In the genomic region with DNA sequence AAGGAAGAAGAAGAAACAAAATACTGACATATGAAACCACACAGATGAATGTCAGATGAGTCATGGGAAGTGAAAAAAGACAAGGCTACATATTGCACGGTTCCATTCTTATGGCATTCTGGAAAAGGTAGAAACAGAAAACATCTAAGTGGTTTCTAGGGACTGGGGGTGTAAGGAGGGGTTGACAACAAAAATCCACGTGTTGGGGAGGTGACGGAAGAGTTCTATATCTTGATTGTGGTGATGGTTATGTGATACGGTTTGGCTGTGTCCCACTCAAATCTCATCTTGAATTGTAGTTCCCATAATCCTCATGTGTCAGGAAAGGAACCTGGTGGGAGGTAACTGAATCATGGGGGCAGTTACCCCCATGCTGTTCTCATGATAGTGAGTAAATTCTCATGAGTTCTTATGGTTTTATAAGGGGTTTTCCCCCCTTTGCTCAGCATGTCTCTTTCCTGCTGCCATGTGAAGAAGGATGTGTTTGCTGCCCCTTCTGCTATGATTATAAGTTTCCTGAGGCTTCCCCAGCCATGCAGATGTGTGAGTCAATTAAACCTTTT, we compare ENCODE assay signal across 9 cellular contexts. TPM values are rescaled to one million over a fixed set of nuclear protein-coding genes. Genes with fewer than 3 reads are reported as not detected.
DNase-seq lines count a peak whose midpoint lies in the region; ATAC-seq and TF ChIP-seq lines count a peak whose summit lies in the region.
"Had no signal": no experiment of that assay in that cellular context is flagged by ENCODE, and none has a peak within 500 bp of the region (broad histone marks: within the 10 kb centered on the region; RNA-seq: fewer than 3 reads in every experiment).

No MANE protein-coding gene starts in this region.

- TF ChIP-seq CTCF in GM23338 (conservative IDR thresholded peaks at IDR 0.05; ENCODE audit: low read depth in 2 of 2), result no peak

- POLR2A ChIA-PET in naive thymus-derived CD8-positive, alpha-beta T cell (lab: Charles Lee), result no interaction called here

- no peaks in the 10 kb centered on the region for H3K4me1 ChIP-seq in GM23338 (ENCODE audit: insufficient read depth)

- ATAC-seq in GM19397 (IDR thresholded peaks at IDR 0.05; ENCODE audit: unreplicated experiment) (no peak), GM23338 (no peak)
- no peak for ATAC-seq in naive thymus-derived CD8-positive, alpha-beta T cell

- no peak overlapping the region for H3K4me2 ChIP-seq in GM23338

- H3K9me2 ChIP-seq in GM23338 (ENCODE audit: insufficient read depth), result no peaks in the 10 kb centered on the region

- H3K27me3 Mint-ChIP-seq in dendritic cell treated with granulocyte-macrophage colony-stimulating factor and Interleukin-4, amounts not matched to agents 40 ng/mL and 50 ng/mL, for 4 days, result no peaks in the 10 kb centered on the region
- no peaks in the 10 kb centered on the region for H3K27me3 Mint-ChIP-seq in naive thymus-derived CD8-positive, alpha-beta T cell
- H3K27me3 Mint-ChIP-seq in GM23338 (ENCODE audit: insufficient read depth, low read depth, poor library complexity), result peaks cover 23% of the 10 kb centered on the region

- H4K20me1 ChIP-seq in GM23338 (replicated peaks; ENCODE audit: insufficient read depth), result no peaks in the 10 kb centered on the region

- DNase-seq in NCI-H2107 treated with DMSO at 0.1 percent for 48 hours (lab: John Stamatoyannopoulos, UW; ENCODE audit: unreplicated experiment) (peak; percentile 32), NCI-H2107 (lab: John Stamatoyannopoulos, UW) (no peak), SK-MEL-5 (ENCODE audit: low read depth, low spot score) (peak; percentile 22), GM23338 (ENCODE audit: low spot score) (no peak)
- peak in 2 of 3 donors; percentile 16 to 32 for DNase-seq in stimulated activated CD4-positive, alpha-beta T cell treated with anti-CD3 and anti-CD28 coated beads, TNF-alpha, amount 100 ng/mL, for 48 hours (ENCODE audit: low read depth in 3 of 3)
- DNase-seq in naive thymus-derived CD8-positive, alpha-beta T cell, result no peak
- DNase-seq: nucleus accumbens had no signal

- no peaks in the 10 kb centered on the region for H3K36me3 ChIP-seq in GM23338 (ENCODE audit: insufficient read depth)

- H3K27me3 ChIP-seq in GM23338 (ENCODE audit: insufficient read depth), result peaks cover 7% of the 10 kb centered on the region; the same call in 1 of the 2 replicates

- H3K9me3 Mint-ChIP-seq in dendritic cell treated with granulocyte-macrophage colony-stimulating factor and Interleukin-4, amounts not matched to agents 40 ng/mL and 50 ng/mL, for 4 days, result no peaks in the 10 kb centered on the region
- H3K9me3 Mint-ChIP-seq in naive thymus-derived CD8-positive, alpha-beta T cell, result peaks cover 0 to 4% (median 0%) of the 10 kb centered on the region in 9 donors
- no peaks in the 10 kb centered on the region; the same call in 2 of the 3 replicates for H3K9me3 Mint-ChIP-seq in GM23338

- H3K27ac ChIP-seq in GM23338 (ENCODE audit: low read depth), result no peak overlapping the region

- no peaks in the 10 kb centered on the region for H3K79me2 ChIP-seq in GM23338 (replicated peaks; ENCODE audit: insufficient read depth)

- H3K36me3 Mint-ChIP-seq in dendritic cell treated with granulocyte-macrophage colony-stimulating factor and Interleukin-4, amounts not matched to agents 40 ng/mL and 50 ng/mL, for 4 days (ENCODE audit: low read depth), result peaks cover 12% of the 10 kb centered on the region
- H3K36me3 Mint-ChIP-seq in naive thymus-derived CD8-positive, alpha-beta T cell, result peaks cover 0 to 2% (median 0%) of the 10 kb centered on the region in 3 donors
- no peaks in the 10 kb centered on the region for H3K36me3 Mint-ChIP-seq in GM23338 (ENCODE audit: low read depth)

- no peak overlapping the region for H3K4me3 Mint-ChIP-seq in dendritic cell treated with granulocyte-macrophage colony-stimulating factor and Interleukin-4, amounts not matched to agents 40 ng/mL and 50 ng/mL, for 4 days
- peak overlapping the region in 1 of 10 donors; percentile 19 for H3K4me3 Mint-ChIP-seq in naive thymus-derived CD8-positive, alpha-beta T cell
- no peak overlapping the region for H3K4me3 Mint-ChIP-seq in GM23338

- H3K4me3 ChIP-seq in GM23338, result no peak overlapping the region

- peaks cover 46% of the 10 kb centered on the region for H3K4me1 Mint-ChIP-seq in dendritic cell treated with granulocyte-macrophage colony-stimulating factor and Interleukin-4, amounts not matched to agents 40 ng/mL and 50 ng/mL, for 4 days (ENCODE audit: low read depth)
- peaks cover 4 to 33% (median 10%) of the 10 kb centered on the region in 4 donors for H3K4me1 Mint-ChIP-seq in naive thymus-derived CD8-positive, alpha-beta T cell
- peaks cover 3% of the 10 kb centered on the region; the same call in 1 of the 3 replicates for H3K4me1 Mint-ChIP-seq in GM23338

- H3K27ac Mint-ChIP-seq in dendritic cell treated with granulocyte-macrophage colony-stimulating factor and Interleukin-4, amounts not matched to agents 40 ng/mL and 50 ng/mL, for 4 days, result peak overlapping the region; percentile 64
- H3K27ac Mint-ChIP-seq in naive thymus-derived CD8-positive, alpha-beta T cell, result peak overlapping the region in 4 of 10 donors; percentile 4 to 75 (median 40)
- no peak overlapping the region for H3K27ac Mint-ChIP-seq in GM23338

- in situ Hi-C loops in SK-MEL-5 (cut with HindIII; ENCODE audit: low pct_unique_long_range_greater_than_20kb, low sequenced_read_pairs), result no loop called here

- H3F3A ChIP-seq in GM23338 (replicated peaks; ENCODE audit: low read depth), result no peaks in the 10 kb centered on the region

- no peak overlapping the region for H2AFZ ChIP-seq in GM23338

- intact Hi-C loops in dendritic cell treated with granulocyte-macrophage colony-stimulating factor and Interleukin-4, amounts not matched to agents 40 ng/mL and 50 ng/mL, for 4 days (cut with micrococcal nuclease), result no loop called here

TF ChIP-seq in GM23338, 12 proteins besides CTCF, POLR2A, EP300 and RAD21:
- no peak for TF ChIP-seq POLR2AphosphoS5 (IDR thresholded peaks at IDR 0.05; ENCODE audit: low read depth)
- TF ChIP-seq REST (IDR thresholded peaks at IDR 0.05; ENCODE audit: unreplicated experiment), result no peak
- no peak for TF ChIP-seq JUNB (IDR thresholded peaks at IDR 0.05; ENCODE audit: unreplicated experiment)
- no peak for TF ChIP-seq NANOG (IDR thresholded peaks at IDR 0.05; ENCODE audit: borderline replicate concordance)
- no peak for TF ChIP-seq ZNF114 (CRISPR knock-in tag; IDR thresholded peaks at IDR 0.05)

RNA-seq across cellular contexts. Expression of gene ARFGAP3, which starts 6.4 kb away (rescaled TPM):
- total RNA-seq in SK-MEL-5 (2014; rRNA removed; shearing (Covaris generic)), result 40.1 and 45.1 TPM in 2 replicates
- 31.8 and 44.3 TPM in 2 replicates for polyA plus RNA-seq in SK-MEL-5 (2015; cell fraction: cytosol; rRNA removed)
- polyA plus RNA-seq in SK-MEL-5 (2015; cell fraction: nucleus; rRNA removed), result 48.4 and 52.9 TPM in 2 replicates
- 10 to 100 TPM; 32.9 to 34.1 TPM for total RNA-seq in naive thymus-derived CD8-positive, alpha-beta T cell
- 10 to 100 TPM; 22.3 to 44.7 (median 25.1) TPM for polyA plus RNA-seq in naive thymus-derived CD8-positive, alpha-beta T cell
- total RNA-seq in GM23338 (2014; rRNA removed; shearing (Covaris generic)), result 17.7 and 19.1 TPM in 2 replicates
- 13.0 and 14.8 TPM in 2 replicates for polyA plus RNA-seq in GM23338 (2016; fragmentation: Nextera tagmentation; extraction: Ambion mirVana)

Comparison
In these comparisons a context has a peak if more than half of its experiments do, and no peak if none do; other contexts are left out.
1. DNase-seq: peak in NCI-H2107 treated with DMSO at 0.1 percent for 48 hours (single experiment), SK-MEL-5 (single experiment) and stimulated activated CD4-positive, alpha-beta T cell treated with anti-CD3 and anti-CD28 coated beads, TNF-alpha, amount 100 ng/mL, for 48 hours (2 of 3); none in NCI-H2107 (single experiment), naive thymus-derived CD8-positive, alpha-beta T cell (0 of 10) and GM23338 (single experiment).